Comparison of ENCODE assay signal across 9 cellular contexts in genomic region chr1:26789612-26789865, GRCh38. TPM values are rescaled to one million over a fixed set of nuclear protein-coding genes. Genes with fewer than 3 reads are reported as not detected.
DNase-seq lines count a peak whose midpoint lies in the region; ATAC-seq, FAIRE-seq and TF ChIP-seq lines count a peak whose summit lies in the region.
"Had no signal": no experiment of that assay in that cellular context is flagged by ENCODE, and none has a peak within 500 bp of the region (broad histone marks: within the 10 kb centered on the region; RNA-seq: fewer than 3 reads in every experiment).

No MANE protein-coding gene starts in this region.

- no peaks in the 10 kb centered on the region for H3K9me3 ChIP-seq in DND-41 (ENCODE audit: insufficient read depth, low read length, severe bottlenecking)
- no peaks in the 10 kb centered on the region for H3K9me3 ChIP-seq in Loucy (ENCODE audit: insufficient read depth, low read depth, low read length)
- no peaks in the 10 kb centered on the region for H3K9me3 ChIP-seq in GM12878 (replicated peaks; ENCODE audit: control insufficient read depth, insufficient read depth, low read length)
- H3K9me3 ChIP-seq: right atrium auricular region had no signal

- H3K9me3 Mint-ChIP-seq in osteocyte (ENCODE audit: unreplicated experiment): no peaks in the 10 kb centered on the region

- H2AFZ ChIP-seq in DND-41 (ENCODE audit: low read depth, low read length): 0 out of 2 replicates have a peak overlapping the region, but pooled peaks have one; percentile 10
- H2AFZ ChIP-seq in Loucy (ENCODE audit: low read length): no peak overlapping the region
- no peak overlapping the region for H2AFZ ChIP-seq in GM12878 (ENCODE audit: control insufficient read depth, low read depth, low read length)

- SMC1A ChIA-PET in GM12878 (lab: Charles Lee; ENCODE audit: uncharacterized antibody, unreplicated experiment): interaction anchor here (0.9 to 9.3 kb wide), 27 partner anchors 10 to 251 kb away, joined by 3 to 268 read pairs (median 11); no protein-coding TSS in a partner anchor

- intact Hi-C loops in GM12878 (cut with micrococcal nuclease; ENCODE audit: unreplicated experiment): loop anchor here (1.0 to 5.0 kb wide), 4 partner anchors 112 to 287 kb away; no protein-coding TSS in a partner anchor

- H3K4me2 ChIP-seq in DND-41 (ENCODE audit: insufficient read depth, low read length): peak overlapping the region; percentile 91
- H3K4me2 ChIP-seq in Loucy (ENCODE audit: low read depth, low read length, poor library complexity, severe bottlenecking): peak overlapping the region; percentile 99
- peak overlapping the region; percentile 78 for H3K4me2 ChIP-seq in GM12878 (ENCODE audit: control insufficient read depth, insufficient read depth)

- peaks cover 14% of the 10 kb centered on the region for H3F3A ChIP-seq in Loucy (ENCODE audit: low read depth)

- no peak for FAIRE-seq in GM12878 (lab: Jason Lieb, UNC)

- H3K36me3 ChIP-seq in DND-41 (ENCODE audit: insufficient read depth, low read length) (no peaks in the 10 kb centered on the region), Loucy (ENCODE audit: insufficient read depth, low read length) (peaks cover 6% of the 10 kb centered on the region; the same call in 1 of the 2 replicates), GM12878 (ENCODE audit: control insufficient read depth in 2 of 2, insufficient read depth in 2 of 2, low read length in 1 of 2) (peaks cover 0 to 2% of the 10 kb centered on the region in 2 experiments; a peak in 3 of 4 replicates)

- no TSS peak for BruUV-seq in GM12878 (replicated peaks; lab: Mats Ljungman, UMichigan)

- peaks cover 51% of the 10 kb centered on the region for H3K4me1 Mint-ChIP-seq in osteocyte (ENCODE audit: unreplicated experiment)

- peak overlapping the region; percentile 91 for H3K9ac ChIP-seq in DND-41 (ENCODE audit: low read depth, low read length)
- peak overlapping the region; percentile 99 for H3K9ac ChIP-seq in Loucy (ENCODE audit: low read depth, low read length, poor library complexity, severe bottlenecking)
- H3K9ac ChIP-seq in GM12878 (ENCODE audit: control insufficient read depth, insufficient read depth, low read length): no peak overlapping the region

- CTCF ChIA-PET in GM12878 (lab: Yijun Ruan, JAX): interaction anchor here (0.7 to 7.6 kb wide), 46 partner anchors 11 to 500 kb away, joined by 3 to 450 read pairs (median 8); no protein-coding TSS in a partner anchor

- in situ Hi-C loops in GM12878 (cut with MboI): loop anchor here (5.0 kb wide), 1 partner anchor 182 kb away; no protein-coding TSS in a partner anchor

- TF ChIP-seq POLR2A in GM12878 (IDR thresholded peaks at IDR 0.05; ENCODE audit: low read depth, low read length): no peak

- POLR2A ChIA-PET in GM12878 (lab: Charles Lee): interaction anchor here (0.6 to 5.1 kb wide), 19 partner anchors 10 to 289 kb away, joined by 3 to 69 read pairs (median 8); partner anchors contain the start of gene ARID1A

- no peak overlapping the region for H3K4me3 Mint-ChIP-seq in osteocyte (ENCODE audit: unreplicated experiment)

- no peaks in the 10 kb centered on the region for H3K27me3 Mint-ChIP-seq in osteocyte (ENCODE audit: unreplicated experiment)

- TF ChIP-seq CTCF in DND-41 (IDR thresholded peaks at IDR 0.05; ENCODE audit: borderline replicate concordance, extremely low read depth, low read length, poor library complexity, severe bottlenecking): no peak
- no peak for TF ChIP-seq CTCF in Loucy (conservative IDR thresholded peaks at IDR 0.05; ENCODE audit: low read length)
- no peak for TF ChIP-seq CTCF in GM12878 (IDR thresholded peaks at IDR 0.05 in 2 of 3, conservative IDR thresholded peaks at IDR 0.05 in 1 of 3; ENCODE audit: control insufficient read depth in 2 of 3, extremely low read depth in 1 of 3, insufficient read depth in 1 of 3, low read depth in 3 of 3, low read length in 3 of 3)
- TF ChIP-seq CTCF in osteocyte (IDR thresholded peaks at IDR 0.05): no peak

- 0 out of 2 replicates have a peak overlapping the region, but pooled peaks have one; percentile 29 for H3K27ac ChIP-seq in DND-41 (ENCODE audit: low read length)
- H3K27ac ChIP-seq in GM12878 (ENCODE audit: control insufficient read depth, insufficient read depth): peak overlapping the region; percentile 99; the same call in 1 of the 2 replicates

- H3K4me1 ChIP-seq in DND-41 (ENCODE audit: insufficient read depth, low read length) (peaks cover 46% of the 10 kb centered on the region), Loucy (ENCODE audit: insufficient read depth, low read length, poor library complexity, severe bottlenecking) (peaks cover 64% of the 10 kb centered on the region), GM12878 (ENCODE audit: control insufficient read depth, insufficient read depth, low read length) (peaks cover 39% of the 10 kb centered on the region)

- H3K4me3 ChIP-seq in DND-41 (ENCODE audit: low read depth in 1 of 2, low read length in 2 of 2) (no peak overlapping the region), Loucy (ENCODE audit: low read length, poor library complexity, severe bottlenecking) (peak overlapping the region; percentile 81), GM12878 (no peak overlapping the region)

- 0 out of 2 replicates have a peak, but pooled peaks have one; percentile 6 for TF ChIP-seq RAD21 in GM12878 (IDR thresholded peaks at IDR 0.05; ENCODE audit: insufficient read depth, low read depth, low read length)

- peaks cover 7% of the 10 kb centered on the region for H3K36me3 Mint-ChIP-seq in osteocyte (ENCODE audit: unreplicated experiment)

- DNase-seq in DND-41 (no peak), GM12878 (ENCODE audit: low read depth, low spot score) (no peak), osteocyte (ENCODE audit: extremely low spot score, unreplicated experiment) (no peak), cerebellar cortex (ENCODE audit: low spot score) (no peak), SKM-1 treated with dmso at 0.1 percent for 144 hours (lab: John Stamatoyannopoulos, UW; ENCODE audit: unreplicated experiment) (no peak), NCI-H2171 treated with DMSO at 0.1 percent for 48 hours (lab: John Stamatoyannopoulos, UW) (no peak)
- DNase-seq in stimulated activated naive CD4-positive, alpha-beta T cell (lab: John Stamatoyannopoulos, UW): no peak

- H3K9me2 ChIP-seq in Loucy (replicated peaks; ENCODE audit: low read depth, low read length): no peaks in the 10 kb centered on the region

- TF ChIP-seq EP300 in GM12878 (IDR thresholded peaks at IDR 0.05; ENCODE audit: borderline replicate concordance in 1 of 2, control insufficient read depth in 1 of 2, low read depth in 2 of 2, low read length in 2 of 2): no peak

- WGBS in GM12878 (ENCODE audit: insufficient coverage, insufficient replicate concordance, low lambda C conversion rate, missing lambda C conversion rate): 67% methylated on average over 3 of the region's 3 CpGs

- RAD21 ChIA-PET in GM12878 (lab: Charles Lee; ENCODE audit: unreplicated experiment): interaction anchor here (0.9 to 6.4 kb wide), 31 partner anchors 11 to 289 kb away, joined by 3 to 262 read pairs (median 12); partner anchors contain the start of genes GPN2 and ZDHHC18

- peak overlapping the region; percentile 100 for H3K27ac Mint-ChIP-seq in osteocyte (ENCODE audit: unreplicated experiment)

- H4K20me1 ChIP-seq in DND-41 (ENCODE audit: insufficient read depth, low read length): no peaks in the 10 kb centered on the region
- H4K20me1 ChIP-seq in Loucy (ENCODE audit: insufficient read depth, low read length, poor library complexity, severe bottlenecking): peaks cover 4% of the 10 kb centered on the region
- H4K20me1 ChIP-seq in GM12878 (ENCODE audit: control insufficient read depth, insufficient read depth): no peaks in the 10 kb centered on the region

- ATAC-seq in DND-41 (ENCODE audit: insufficient read depth, low read depth) (no peak), GM12878 (no peak)

- H3K27me3 ChIP-seq in DND-41 (ENCODE audit: insufficient read depth, low read length, poor library complexity): no peaks in the 10 kb centered on the region
- no peaks in the 10 kb centered on the region for H3K27me3 ChIP-seq in Loucy (ENCODE audit: insufficient read depth, low read length, poor library complexity, severe bottlenecking)
- H3K27me3 ChIP-seq in GM12878 (replicated peaks in 1 of 2; ENCODE audit: control insufficient read depth in 2 of 2, insufficient read depth in 2 of 2, low read length in 1 of 2): no peaks in the 10 kb centered on the region
- H3K27me3 ChIP-seq: right atrium auricular region had no signal

- H3K79me2 ChIP-seq in DND-41 (ENCODE audit: insufficient read depth, low read length): peaks cover 9% of the 10 kb centered on the region
- H3K79me2 ChIP-seq in Loucy (ENCODE audit: insufficient read depth, low read length): peaks cover 34% of the 10 kb centered on the region
- peaks cover 23% of the 10 kb centered on the region for H3K79me2 ChIP-seq in GM12878 (ENCODE audit: control insufficient read depth, insufficient read depth, low read length)

RNA-seq across cellular contexts. Expression of gene PIGV, which starts 1.8 kb away (rescaled TPM):
- total RNA-seq in GM12878 (2013; cell fraction: nucleolus; rRNA removed): 25.1 and 27.4 TPM in 2 replicates
- total RNA-seq in GM12878 (2014; rRNA removed) (13.5 and 15.4 TPM in 2 replicates), GM12878 (2014; rRNA removed; fragmentation: Illumina TruSeq; extraction: Trizol) (10.9 and 11.1 TPM in 2 replicates), GM12878 (2021) (10.4 and 10.7 TPM in 2 replicates), osteocyte (14.2 TPM in 2 replicates)
- 8.8 TPM for polyA plus RNA-seq in GM12878 (2011; ENCODE audit: low read depth)
- polyA plus RNA-seq in GM12878 (2011; rRNA removed) (11.0 and 17.3 TPM in 2 replicates), GM12878 (2014; fragmentation: Illumina TruSeq; extraction: Trizol) (10.4 and 11.2 TPM in 2 replicates), GM12878 (2014; fragmentation: Nextera tagmentation; extraction: Ambion mirVana) (10 to 100 TPM in 1 of 2 experiments, 1 to 10 TPM in 1; 8.8 to 12.8 TPM), GM12878 (2014; rRNA removed) (8.0 and 9.8 TPM in 2 replicates), GM12878 (2016; fragmentation: Nextera tagmentation; extraction: Ambion mirVana) (10 to 100 TPM; 15.8 to 18.1 TPM)
- polyA plus RNA-seq in GM12878 (2011; cell fraction: cytosol; rRNA removed): 18.7 and 19.3 TPM in 2 replicates
- 14.3 and 16.5 TPM in 2 replicates for polyA plus RNA-seq in GM12878 (2011; cell fraction: nucleus; rRNA removed)
- 12.6 and 14.0 TPM in 2 replicates for polyA plus RNA-seq in GM12878 (2012)
- 17.5 and 26.6 TPM in 2 replicates for polyA minus RNA-seq in GM12878 (2011; rRNA and poly(A)+ RNA removed)
- polyA minus RNA-seq in GM12878 (2011; cell fraction: cytosol; rRNA and poly(A)+ RNA removed): 4.3 and 5.8 TPM in 2 replicates
- 11.5 and 19.5 TPM in 2 replicates for polyA minus RNA-seq in GM12878 (2011; cell fraction: nucleus; rRNA and poly(A)+ RNA removed)

RNA-seq across cellular contexts. Expression of gene ZDHHC18, which starts 36.9 kb away (rescaled TPM):
- total RNA-seq in GM12878 (2013; cell fraction: nucleolus; rRNA removed): 51.2 and 54.8 TPM in 2 replicates
- total RNA-seq in GM12878 (2014; rRNA removed) (22.0 and 25.0 TPM in 2 replicates), GM12878 (2014; rRNA removed; fragmentation: Illumina TruSeq; extraction: Trizol) (17.3 and 17.6 TPM in 2 replicates), GM12878 (2021) (34.4 and 35.9 TPM in 2 replicates), osteocyte (19.8 and 24.2 TPM in 2 replicates)
- polyA plus RNA-seq in GM12878 (2011; ENCODE audit: low read depth): 7.9 TPM
- polyA plus RNA-seq in GM12878 (2011; rRNA removed) (41.8 and 81.2 TPM in 2 replicates), GM12878 (2014; fragmentation: Illumina TruSeq; extraction: Trizol) (31.7 and 39.1 TPM in 2 replicates), GM12878 (2014; fragmentation: Nextera tagmentation; extraction: Ambion mirVana) (1 to 10 TPM in 1 of 2 experiments, under 1 TPM in 1; 0.40 to 1.2 TPM), GM12878 (2014; rRNA removed) (40.7 and 42.7 TPM in 2 replicates), GM12878 (2016; fragmentation: Nextera tagmentation; extraction: Ambion mirVana) (1 to 10 TPM; 1.3 to 2.0 TPM)
- polyA plus RNA-seq in GM12878 (2011; cell fraction: cytosol; rRNA removed): 113 and 114 TPM in 2 replicates
- 122 and 163 TPM in 2 replicates for polyA plus RNA-seq in GM12878 (2011; cell fraction: nucleus; rRNA removed)
- 30.3 and 34.7 TPM in 2 replicates for polyA plus RNA-seq in GM12878 (2012)
- 65.5 and 92.0 TPM in 2 replicates for polyA minus RNA-seq in GM12878 (2011; rRNA and poly(A)+ RNA removed)
- polyA minus RNA-seq in GM12878 (2011; cell fraction: cytosol; rRNA and poly(A)+ RNA removed): 22.5 and 32.2 TPM in 2 replicates
- polyA minus RNA-seq in GM12878 (2011; cell fraction: nucleus; rRNA and poly(A)+ RNA removed): 14.6 and 18.0 TPM in 2 replicates
